ENCODE assay signal across 8 cellular contexts in genomic region chr6:45423111-45423900, GRCh38. TPM values are rescaled to one million over a fixed set of nuclear protein-coding genes. Genes with fewer than 3 reads are reported as not detected.
DNase-seq lines count a peak whose midpoint lies in the region; ATAC-seq and TF ChIP-seq lines count a peak whose summit lies in the region.

No MANE protein-coding gene starts in this region.

- H3K27me3 Mint-ChIP-seq in dendritic cell treated with granulocyte-macrophage colony-stimulating factor and Interleukin-4, amounts not matched to agents 40 ng/mL and 50 ng/mL, for 4 days, result peaks cover 14% of the 10 kb centered on the region

- peaks cover 50% of the 10 kb centered on the region for H3K4me1 Mint-ChIP-seq in dendritic cell treated with granulocyte-macrophage colony-stimulating factor and Interleukin-4, amounts not matched to agents 40 ng/mL and 50 ng/mL, for 4 days (ENCODE audit: low read depth)

- peak overlapping the region; percentile 99 for H3K4me3 Mint-ChIP-seq in dendritic cell treated with granulocyte-macrophage colony-stimulating factor and Interleukin-4, amounts not matched to agents 40 ng/mL and 50 ng/mL, for 4 days

- peak overlapping the region; percentile 78 for H3K27ac ChIP-seq in lower lobe of right lung

- H3K27me3 ChIP-seq in GM06990 (replicated peaks; ENCODE audit: control insufficient read depth, insufficient read depth, low read length) (peaks cover 2% of the 10 kb centered on the region; the same call in 1 of the 2 replicates), lower lobe of right lung (ENCODE audit: low read depth) (peaks cover 41% of the 10 kb centered on the region)

- no peak for DNase-seq in GM06990 (ENCODE audit: extremely low read depth, insufficient read length)
- peak; percentile 63 for DNase-seq in lower lobe of right lung
- DNase-seq in stimulated activated naive CD4-positive, alpha-beta T cell treated with Interleukin-2 at 50 U/mL for 16 hours (lab: John Stamatoyannopoulos, UW), result peak; percentile 55

- peaks cover 39% of the 10 kb centered on the region for H3K4me1 ChIP-seq in lower lobe of right lung

- TF ChIP-seq CTCF in GM06990 (IDR thresholded peaks at IDR 0.05; ENCODE audit: insufficient read depth, low read length, poor library complexity, severe bottlenecking), result no peak
- TF ChIP-seq CTCF in lower lobe of right lung (IDR thresholded peaks at IDR 0.05), result no peak

- intact Hi-C loops in dendritic cell treated with granulocyte-macrophage colony-stimulating factor and Interleukin-4, amounts not matched to agents 40 ng/mL and 50 ng/mL, for 4 days (cut with micrococcal nuclease), result loop anchor here (5.0 kb wide), 2 partner anchors 46 to 54 kb away; partner anchors contain the start of gene SUPT3H
- intact Hi-C loops in lower lobe of right lung (cut with DNase I), result loop anchor here (10.0 kb wide), 1 partner anchor 291 kb away; no protein-coding TSS in a partner anchor

- ATAC-seq in SK-N-SH treated with all-trans-retinoic acid at 6 μM for 48 hours (peak; percentile 32), lower lobe of right lung (peak; percentile 36 to 53), HG03571 (IDR thresholded peaks at IDR 0.05; ENCODE audit: unreplicated experiment) (no peak), HG03432 (IDR thresholded peaks at IDR 0.05; ENCODE audit: unreplicated experiment) (no peak), GM18498 (IDR thresholded peaks at IDR 0.05; ENCODE audit: unreplicated experiment) (no peak)

- no peaks in the 10 kb centered on the region for H3K9me3 ChIP-seq in lower lobe of right lung

- H3K9me3 Mint-ChIP-seq in dendritic cell treated with granulocyte-macrophage colony-stimulating factor and Interleukin-4, amounts not matched to agents 40 ng/mL and 50 ng/mL, for 4 days, result no peaks in the 10 kb centered on the region

- peak overlapping the region; percentile 96 for H3K27ac Mint-ChIP-seq in dendritic cell treated with granulocyte-macrophage colony-stimulating factor and Interleukin-4, amounts not matched to agents 40 ng/mL and 50 ng/mL, for 4 days

- H3K36me3 ChIP-seq in GM06990 (ENCODE audit: control insufficient read depth, insufficient read depth, low read length) (no peaks in the 10 kb centered on the region), lower lobe of right lung (no peaks in the 10 kb centered on the region)

- H3K4me3 ChIP-seq in GM06990 (replicated peaks; ENCODE audit: low read depth, low read length) (peak overlapping the region; percentile 41), lower lobe of right lung (peak overlapping the region; percentile 60)

- peaks cover 31% of the 10 kb centered on the region for H3K36me3 Mint-ChIP-seq in dendritic cell treated with granulocyte-macrophage colony-stimulating factor and Interleukin-4, amounts not matched to agents 40 ng/mL and 50 ng/mL, for 4 days (ENCODE audit: low read depth)

TF ChIP-seq in SK-N-SH treated with all-trans-retinoic acid at 6 μM for 48 hours, 23 proteins besides CTCF, POLR2A, EP300 and RAD21:
- TF ChIP-seq CSRNP3 (CRISPR knock-in tag; IDR thresholded peaks at IDR 0.05) (no peak), OSR1 (CRISPR knock-in tag; IDR thresholded peaks at IDR 0.05) (no peak), GLIS3 (CRISPR knock-in tag; IDR thresholded peaks at IDR 0.05) (no peak), SNAI2 (CRISPR knock-in tag; IDR thresholded peaks at IDR 0.05) (no peak), ZNF8 (CRISPR knock-in tag; IDR thresholded peaks at IDR 0.05) (no peak), ZFP30 (CRISPR knock-in tag; IDR thresholded peaks at IDR 0.05) (no peak)

RNA-seq across cellular contexts. Expression of gene SUPT3H, which starts 45.6 kb away (rescaled TPM):
- total RNA-seq in lower lobe of right lung, result 6.7 TPM

Comparison
In these comparisons a context has a peak if more than half of its experiments do, and no peak if none do; other contexts are left out.
1. ATAC-seq: peak in SK-N-SH treated with all-trans-retinoic acid at 6 μM for 48 hours (single experiment) and lower lobe of right lung (2 of 2); none in HG03571 (single experiment), HG03432 (single experiment) and GM18498 (single experiment).